Comparison of ENCODE assay signal across 1 cellular context in the genomic region with DNA sequence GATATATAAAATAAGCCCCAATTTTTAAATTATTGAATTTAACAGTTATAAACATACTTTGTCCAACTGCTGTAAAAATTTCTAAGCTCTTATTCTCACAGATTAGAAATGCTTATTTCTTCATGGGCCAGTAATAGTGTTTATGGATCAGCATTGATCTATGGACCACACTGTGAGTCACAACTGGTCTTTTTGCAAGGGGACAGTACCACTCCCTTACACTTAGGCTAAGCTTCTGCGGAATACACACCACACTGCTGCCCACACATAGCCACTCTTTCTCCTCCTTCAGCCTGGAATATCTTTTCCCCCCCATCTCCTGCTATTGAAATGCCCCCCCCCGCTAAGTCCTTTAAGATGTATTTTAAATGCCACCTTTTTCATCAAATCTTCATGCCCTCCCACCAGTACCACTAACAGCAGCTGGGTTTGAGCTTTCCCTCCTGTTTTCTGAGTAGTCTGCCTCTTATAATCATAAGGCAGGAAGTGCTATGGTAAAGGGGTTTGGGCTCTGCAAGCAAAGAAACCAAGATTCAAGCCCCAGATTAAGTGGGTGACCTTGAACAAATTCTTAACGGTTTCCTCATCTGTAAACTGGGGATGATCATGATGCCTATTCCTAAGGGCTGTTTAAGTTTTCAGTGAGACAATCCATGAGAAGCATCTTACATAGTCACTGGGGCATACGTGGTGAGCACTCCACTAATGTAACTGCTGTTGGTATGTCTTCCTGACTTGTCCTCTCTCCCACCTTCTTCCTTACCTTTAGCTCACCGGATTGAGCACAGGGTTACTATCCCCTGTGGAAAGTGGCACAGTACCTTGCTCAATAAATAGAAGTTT.
TF ChIP-seq lines count a peak whose summit lies in the region.

No MANE protein-coding gene starts in this region.

TF ChIP-seq in GM23338, 12 proteins besides CTCF, POLR2A, EP300 and RAD21:
- TF ChIP-seq, protein P1, sequence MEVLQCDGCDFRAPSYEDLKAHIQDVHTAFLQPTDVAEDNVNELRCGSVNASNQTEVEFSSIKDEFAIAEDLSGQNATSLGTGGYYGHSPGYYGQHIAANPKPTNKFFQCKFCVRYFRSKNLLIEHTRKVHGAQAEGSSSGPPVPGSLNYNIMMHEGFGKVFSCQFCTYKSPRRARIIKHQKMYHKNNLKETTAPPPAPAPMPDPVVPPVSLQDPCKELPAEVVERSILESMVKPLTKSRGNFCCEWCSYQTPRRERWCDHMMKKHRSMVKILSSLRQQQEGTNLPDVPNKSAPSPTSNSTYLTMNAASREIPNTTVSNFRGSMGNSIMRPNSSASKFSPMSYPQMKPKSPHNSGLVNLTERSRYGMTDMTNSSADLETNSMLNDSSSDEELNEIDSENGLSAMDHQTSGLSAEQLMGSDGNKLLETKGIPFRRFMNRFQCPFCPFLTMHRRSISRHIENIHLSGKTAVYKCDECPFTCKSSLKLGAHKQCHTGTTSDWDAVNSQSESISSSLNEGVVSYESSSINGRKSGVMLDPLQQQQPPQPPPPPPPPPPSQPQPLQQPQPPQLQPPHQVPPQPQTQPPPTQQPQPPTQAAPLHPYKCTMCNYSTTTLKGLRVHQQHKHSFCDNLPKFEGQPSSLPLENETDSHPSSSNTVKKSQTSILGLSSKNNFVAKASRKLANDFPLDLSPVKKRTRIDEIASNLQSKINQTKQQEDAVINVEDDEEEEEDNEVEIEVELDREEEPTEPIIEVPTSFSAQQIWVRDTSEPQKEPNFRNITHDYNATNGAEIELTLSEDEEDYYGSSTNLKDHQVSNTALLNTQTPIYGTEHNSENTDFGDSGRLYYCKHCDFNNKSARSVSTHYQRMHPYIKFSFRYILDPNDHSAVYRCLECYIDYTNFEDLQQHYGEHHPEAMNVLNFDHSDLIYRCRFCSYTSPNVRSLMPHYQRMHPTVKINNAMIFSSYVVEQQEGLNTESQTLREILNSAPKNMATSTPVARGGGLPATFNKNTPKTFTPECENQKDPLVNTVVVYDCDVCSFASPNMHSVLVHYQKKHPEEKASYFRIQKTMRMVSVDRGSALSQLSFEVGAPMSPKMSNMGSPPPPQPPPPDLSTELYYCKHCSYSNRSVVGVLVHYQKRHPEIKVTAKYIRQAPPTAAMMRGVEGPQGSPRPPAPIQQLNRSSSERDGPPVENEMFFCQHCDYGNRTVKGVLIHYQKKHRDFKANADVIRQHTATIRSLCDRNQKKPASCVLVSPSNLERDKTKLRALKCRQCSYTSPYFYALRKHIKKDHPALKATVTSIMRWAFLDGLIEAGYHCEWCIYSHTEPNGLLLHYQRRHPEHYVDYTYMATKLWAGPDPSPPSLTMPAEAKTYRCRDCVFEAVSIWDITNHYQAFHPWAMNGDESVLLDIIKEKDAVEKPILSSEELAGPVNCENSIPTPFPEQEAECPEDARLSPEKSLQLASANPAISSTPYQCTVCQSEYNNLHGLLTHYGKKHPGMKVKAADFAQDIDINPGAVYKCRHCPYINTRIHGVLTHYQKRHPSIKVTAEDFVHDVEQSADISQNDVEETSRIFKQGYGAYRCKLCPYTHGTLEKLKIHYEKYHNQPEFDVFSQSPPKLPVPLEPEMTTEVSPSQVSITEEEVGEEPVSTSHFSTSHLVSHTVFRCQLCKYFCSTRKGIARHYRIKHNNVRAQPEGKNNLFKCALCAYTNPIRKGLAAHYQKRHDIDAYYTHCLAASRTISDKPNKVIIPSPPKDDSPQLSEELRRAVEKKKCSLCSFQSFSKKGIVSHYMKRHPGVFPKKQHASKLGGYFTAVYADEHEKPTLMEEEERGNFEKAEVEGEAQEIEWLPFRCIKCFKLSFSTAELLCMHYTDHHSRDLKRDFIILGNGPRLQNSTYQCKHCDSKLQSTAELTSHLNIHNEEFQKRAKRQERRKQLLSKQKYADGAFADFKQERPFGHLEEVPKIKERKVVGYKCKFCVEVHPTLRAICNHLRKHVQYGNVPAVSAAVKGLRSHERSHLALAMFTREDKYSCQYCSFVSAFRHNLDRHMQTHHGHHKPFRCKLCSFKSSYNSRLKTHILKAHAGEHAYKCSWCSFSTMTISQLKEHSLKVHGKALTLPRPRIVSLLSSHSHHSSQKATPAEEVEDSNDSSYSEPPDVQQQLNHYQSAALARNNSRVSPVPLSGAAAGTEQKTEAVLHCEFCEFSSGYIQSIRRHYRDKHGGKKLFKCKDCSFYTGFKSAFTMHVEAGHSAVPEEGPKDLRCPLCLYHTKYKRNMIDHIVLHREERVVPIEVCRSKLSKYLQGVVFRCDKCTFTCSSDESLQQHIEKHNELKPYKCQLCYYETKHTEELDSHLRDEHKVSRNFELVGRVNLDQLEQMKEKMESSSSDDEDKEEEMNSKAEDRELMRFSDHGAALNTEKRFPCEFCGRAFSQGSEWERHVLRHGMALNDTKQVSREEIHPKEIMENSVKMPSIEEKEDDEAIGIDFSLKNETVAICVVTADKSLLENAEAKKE (CRISPR knock-in tag; IDR thresholded peaks at IDR 0.05) = no peak
- no peak for TF ChIP-seq EZH2 (IDR thresholded peaks at IDR 0.05; ENCODE audit: low read depth, unreplicated experiment)
- TF ChIP-seq JUNB (IDR thresholded peaks at IDR 0.05; ENCODE audit: unreplicated experiment) = no peak
- TF ChIP-seq EZH2phosphoT487 (IDR thresholded peaks at IDR 0.05; ENCODE audit: unreplicated experiment) = no peak
- TF ChIP-seq ZNF114 (CRISPR knock-in tag; IDR thresholded peaks at IDR 0.05) = no peak
- TF ChIP-seq STAT1 (IDR thresholded peaks at IDR 0.05; ENCODE audit: unreplicated experiment) = no peak
- no peak for TF ChIP-seq ZNF331 (CRISPR knock-in tag; IDR thresholded peaks at IDR 0.05; ENCODE audit: low read depth)
- TF ChIP-seq NANOG (IDR thresholded peaks at IDR 0.05; ENCODE audit: borderline replicate concordance) = no peak
- TF ChIP-seq, protein P2, sequence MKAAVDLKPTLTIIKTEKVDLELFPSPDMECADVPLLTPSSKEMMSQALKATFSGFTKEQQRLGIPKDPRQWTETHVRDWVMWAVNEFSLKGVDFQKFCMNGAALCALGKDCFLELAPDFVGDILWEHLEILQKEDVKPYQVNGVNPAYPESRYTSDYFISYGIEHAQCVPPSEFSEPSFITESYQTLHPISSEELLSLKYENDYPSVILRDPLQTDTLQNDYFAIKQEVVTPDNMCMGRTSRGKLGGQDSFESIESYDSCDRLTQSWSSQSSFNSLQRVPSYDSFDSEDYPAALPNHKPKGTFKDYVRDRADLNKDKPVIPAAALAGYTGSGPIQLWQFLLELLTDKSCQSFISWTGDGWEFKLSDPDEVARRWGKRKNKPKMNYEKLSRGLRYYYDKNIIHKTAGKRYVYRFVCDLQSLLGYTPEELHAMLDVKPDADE (IDR thresholded peaks at IDR 0.05) = no peak
- no peak for TF ChIP-seq POLR2AphosphoS5 (IDR thresholded peaks at IDR 0.05; ENCODE audit: low read depth)
- no peak for TF ChIP-seq CREB1 (CRISPR knock-in tag; IDR thresholded peaks at IDR 0.05; ENCODE audit: low read depth)
